Comparison of ENCODE assay signal across 16 cellular contexts in genomic region chr15:89815769-89816168, GRCh38. TPM values are rescaled to one million over a fixed set of nuclear protein-coding genes. Genes with fewer than 3 reads are reported as not detected.
A peak's percentile ranks its signal among the peaks of the same experiment; 100 is the strongest.
DNase-seq lines count a peak whose midpoint lies in the region; ATAC-seq and TF ChIP-seq lines count a peak whose summit lies in the region.
"Had no signal": no experiment of that assay in that cellular context is flagged by ENCODE, and none has a peak within 500 bp of the region (broad histone marks: within the 10 kb centered on the region; RNA-seq: fewer than 3 reads in every experiment).

No MANE protein-coding gene starts in this region.

- peaks cover 36% of the 10 kb centered on the region for H3K27me3 Mint-ChIP-seq in T-helper 2 cell treated with Interferon-gamma antibody and Interleukin-4, amounts not matched to agents 5 μg/mL and 100 μg/mL, for 36 hours (ENCODE audit: low read depth)
- peaks cover 33% of the 10 kb centered on the region in 2 donors for H3K27me3 Mint-ChIP-seq in CD4-positive, alpha-beta memory T cell
- peaks cover 45% of the 10 kb centered on the region for H3K27me3 Mint-ChIP-seq in activated T-helper 1 cell treated with anti-CD3 and anti-CD28 coated beads, Interleukin-12 subunit alpha, Interleukin-12 subunit beta, Interleukin-2, Interleukin-4 antibody, amounts not matched to agents 30 ng/mL and 10 ng/mL and 1 ng/mL, durations not matched to agents 14 hours and 24 hours and 36 hours (ENCODE audit: insufficient read depth)
- H3K27me3 Mint-ChIP-seq in natural killer cell (ENCODE audit: low read depth in 2 of 2): peaks cover 32 to 35% of the 10 kb centered on the region in 2 donors

- peaks cover 10% of the 10 kb centered on the region for H3K4me1 Mint-ChIP-seq in T-helper 2 cell treated with Interferon-gamma antibody and Interleukin-4, amounts not matched to agents 5 μg/mL and 100 μg/mL, for 36 hours (ENCODE audit: low read depth)
- H3K4me1 Mint-ChIP-seq in CD4-positive, alpha-beta memory T cell: peaks cover 3 to 20% (median 9%) of the 10 kb centered on the region in 4 donors
- peaks cover 13% of the 10 kb centered on the region for H3K4me1 Mint-ChIP-seq in activated T-helper 1 cell treated with anti-CD3 and anti-CD28 coated beads, Interleukin-12 subunit alpha, Interleukin-12 subunit beta, Interleukin-2, Interleukin-4 antibody, amounts not matched to agents 30 ng/mL and 10 ng/mL and 1 ng/mL, durations not matched to agents 14 hours and 24 hours and 36 hours (ENCODE audit: low read depth)
- H3K4me1 Mint-ChIP-seq in natural killer cell: peaks cover 6 to 11% of the 10 kb centered on the region in 2 donors

- H3K36me3 Mint-ChIP-seq in T-helper 2 cell treated with Interferon-gamma antibody and Interleukin-4, amounts not matched to agents 5 μg/mL and 100 μg/mL, for 36 hours (ENCODE audit: low read depth): peaks cover 5% of the 10 kb centered on the region
- H3K36me3 Mint-ChIP-seq in CD4-positive, alpha-beta memory T cell: peaks cover 0 to 5% of the 10 kb centered on the region in 2 donors
- no peaks in the 10 kb centered on the region for H3K36me3 Mint-ChIP-seq in activated T-helper 1 cell treated with anti-CD3 and anti-CD28 coated beads, Interleukin-12 subunit alpha, Interleukin-12 subunit beta, Interleukin-2, Interleukin-4 antibody, amounts not matched to agents 30 ng/mL and 10 ng/mL and 1 ng/mL, durations not matched to agents 14 hours and 24 hours and 36 hours (ENCODE audit: low read depth)
- peaks cover 11% of the 10 kb centered on the region for H3K36me3 Mint-ChIP-seq in natural killer cell

- intact Hi-C loops in CD4-positive, alpha-beta memory T cell (cut with micrococcal nuclease): no loop called here
- intact Hi-C loops in activated T-helper 1 cell treated with anti-CD3 and anti-CD28 coated beads, Interleukin-12 subunit alpha, Interleukin-12 subunit beta, Interleukin-2, Interleukin-4 antibody, amounts not matched to agents 30 ng/mL and 10 ng/mL and 1 ng/mL, durations not matched to agents 14 hours and 24 hours and 36 hours (cut with micrococcal nuclease): loop anchor here (5.0 kb wide), 1 partner anchor 62 kb away; no protein-coding TSS in a partner anchor
- intact Hi-C loops in natural killer cell (cut with micrococcal nuclease): no loop called here
- intact Hi-C loops in colonic mucosa (cut with DNase I): no loop called here

- DNase-seq in T-helper 2 cell treated with Interferon-gamma antibody and Interleukin-4, amounts not matched to agents 5 μg/mL and 100 μg/mL, for 36 hours (ENCODE audit: low spot score): no peak
- no peak for DNase-seq in T-helper 2 cell
- DNase-seq in CD4-positive, alpha-beta memory T cell: no peak
- DNase-seq in activated T-helper 1 cell treated with anti-CD3 and anti-CD28 coated beads, Interleukin-12 subunit alpha, Interleukin-12 subunit beta, Interleukin-2, Interleukin-4 antibody, amounts not matched to agents 30 ng/mL and 10 ng/mL and 1 ng/mL, durations not matched to agents 14 hours and 24 hours and 36 hours (ENCODE audit: low spot score): no peak
- no peak for DNase-seq in natural killer cell
- no peak for DNase-seq in NAMALWA (ENCODE audit: low spot score)
- DNase-seq in NCI-H748 (lab: John Stamatoyannopoulos, UW; ENCODE audit: unreplicated experiment): no peak
- DNase-seq in colonic mucosa: no peak
- DNase-seq: 8988T, foreskin melanocyte, NCI-H446 treated with DMSO at 0.1 percent for 48 hours, SIG-M5 had no signal

- H3K9ac ChIP-seq in colonic mucosa (ENCODE audit: low read depth in 2 of 2, low read length in 2 of 2): no peak overlapping the region

- peaks cover 7% of the 10 kb centered on the region for H3K4me1 ChIP-seq in CD4-positive, alpha-beta memory T cell (ENCODE audit: insufficient read depth, low read length)
- no peaks in the 10 kb centered on the region for H3K4me1 ChIP-seq in colonic mucosa

- TF ChIP-seq CTCF in natural killer cell (IDR thresholded peaks at IDR 0.05): no peak
- no peak for TF ChIP-seq CTCF in colonic mucosa (IDR thresholded peaks at IDR 0.05)

- peaks cover 9% of the 10 kb centered on the region for H3K9me3 Mint-ChIP-seq in T-helper 2 cell treated with Interferon-gamma antibody and Interleukin-4, amounts not matched to agents 5 μg/mL and 100 μg/mL, for 36 hours
- H3K9me3 Mint-ChIP-seq in CD4-positive, alpha-beta memory T cell: peaks cover 0 to 9% (median 3%) of the 10 kb centered on the region in 8 donors
- peaks cover 6% of the 10 kb centered on the region for H3K9me3 Mint-ChIP-seq in activated T-helper 1 cell treated with anti-CD3 and anti-CD28 coated beads, Interleukin-12 subunit alpha, Interleukin-12 subunit beta, Interleukin-2, Interleukin-4 antibody, amounts not matched to agents 30 ng/mL and 10 ng/mL and 1 ng/mL, durations not matched to agents 14 hours and 24 hours and 36 hours
- no peaks in the 10 kb centered on the region for H3K9me3 Mint-ChIP-seq in natural killer cell

- POLR2A ChIA-PET in CD4-positive, alpha-beta memory T cell (lab: Charles Lee; ENCODE audit: partially characterized antibody): no interaction called here

- H3K4me3 Mint-ChIP-seq in T-helper 2 cell treated with Interferon-gamma antibody and Interleukin-4, amounts not matched to agents 5 μg/mL and 100 μg/mL, for 36 hours: peak overlapping the region; percentile 84
- peak overlapping the region; percentile 74 to 86 (median 82) for H3K4me3 Mint-ChIP-seq in CD4-positive, alpha-beta memory T cell
- H3K4me3 Mint-ChIP-seq in activated T-helper 1 cell treated with anti-CD3 and anti-CD28 coated beads, Interleukin-12 subunit alpha, Interleukin-12 subunit beta, Interleukin-2, Interleukin-4 antibody, amounts not matched to agents 30 ng/mL and 10 ng/mL and 1 ng/mL, durations not matched to agents 14 hours and 24 hours and 36 hours: peak overlapping the region; percentile 77
- H3K4me3 Mint-ChIP-seq in natural killer cell: peak overlapping the region; percentile 90

- H3K27me3 ChIP-seq in CD4-positive, alpha-beta memory T cell (ENCODE audit: insufficient read depth, low read length): peaks cover 21% of the 10 kb centered on the region
- H3K27me3 ChIP-seq in colonic mucosa: peaks cover 23% of the 10 kb centered on the region

- H3K36me3 ChIP-seq in CD4-positive, alpha-beta memory T cell (ENCODE audit: insufficient read depth, low read length): no peaks in the 10 kb centered on the region
- no peaks in the 10 kb centered on the region for H3K36me3 ChIP-seq in colonic mucosa
- H3K36me3 ChIP-seq: cardiac muscle cell, transverse colon had no signal

- peaks cover 0 to 4% of the 10 kb centered on the region in 2 donors for H3K9me3 ChIP-seq in CD4-positive, alpha-beta memory T cell (ENCODE audit: control insufficient read depth in 1 of 2, low read length in 2 of 2)
- no peaks in the 10 kb centered on the region for H3K9me3 ChIP-seq in colonic mucosa

- H3K27ac Mint-ChIP-seq in T-helper 2 cell treated with Interferon-gamma antibody and Interleukin-4, amounts not matched to agents 5 μg/mL and 100 μg/mL, for 36 hours: no peak overlapping the region
- H3K27ac Mint-ChIP-seq in CD4-positive, alpha-beta memory T cell: no peak overlapping the region
- H3K27ac Mint-ChIP-seq in activated T-helper 1 cell treated with anti-CD3 and anti-CD28 coated beads, Interleukin-12 subunit alpha, Interleukin-12 subunit beta, Interleukin-2, Interleukin-4 antibody, amounts not matched to agents 30 ng/mL and 10 ng/mL and 1 ng/mL, durations not matched to agents 14 hours and 24 hours and 36 hours: no peak overlapping the region
- H3K27ac Mint-ChIP-seq in natural killer cell: no peak overlapping the region

- CTCF ChIA-PET in CD4-positive, alpha-beta memory T cell (lab: Charles Lee; ENCODE audit: partially characterized antibody): no interaction called here

- no peak for ATAC-seq in natural killer cell

- H3K4me3 ChIP-seq in CD4-positive, alpha-beta memory T cell (ENCODE audit: low read length in 2 of 2): no peak overlapping the region
- no peak overlapping the region for H3K4me3 ChIP-seq in colonic mucosa
- H3K4me3 ChIP-seq: cardiac muscle cell had no signal

- H3K27ac ChIP-seq in CD4-positive, alpha-beta memory T cell (ENCODE audit: low read depth, low read length): no peak overlapping the region
- H3K27ac ChIP-seq in colonic mucosa: no peak overlapping the region
- H3K27ac ChIP-seq: cardiac muscle cell, transverse colon had no signal

RNA-seq across cellular contexts. Expression of gene ANPEP, which starts 1.1 kb away (rescaled TPM):
- 1 to 10 TPM; 1.9 to 2.2 TPM for total RNA-seq in CD4-positive, alpha-beta memory T cell
- not detected for polyA plus RNA-seq in CD4-positive, alpha-beta memory T cell
- 0.44 and 0.67 TPM in 2 replicates for total RNA-seq in activated T-helper 1 cell treated with anti-CD3 and anti-CD28 coated beads, Interleukin-12 subunit alpha, Interleukin-12 subunit beta, Interleukin-2, Interleukin-4 antibody, amounts not matched to agents 30 ng/mL and 10 ng/mL and 1 ng/mL, durations not matched to agents 14 hours and 24 hours and 36 hours
- 10 to 100 TPM in 2 of 3 donors, 1 to 10 TPM in 1; 1.6 to 33.9 (median 10.9) TPM for total RNA-seq in natural killer cell
- total RNA-seq in colonic mucosa: 100 to 1,000 TPM; 216 to 567 TPM
- polyA plus RNA-seq: neural cell had no signal

RNA-seq across cellular contexts. Expression of gene MESP2, which starts 39.6 kb away (rescaled TPM):
- total RNA-seq in CD4-positive, alpha-beta memory T cell: not detected
- not detected for polyA plus RNA-seq in CD4-positive, alpha-beta memory T cell
- total RNA-seq in activated T-helper 1 cell treated with anti-CD3 and anti-CD28 coated beads, Interleukin-12 subunit alpha, Interleukin-12 subunit beta, Interleukin-2, Interleukin-4 antibody, amounts not matched to agents 30 ng/mL and 10 ng/mL and 1 ng/mL, durations not matched to agents 14 hours and 24 hours and 36 hours: 0.10 TPM in 1 of 2 replicates, not detected in the other
- total RNA-seq in natural killer cell: not detected
- 1 to 10 TPM in 1 of 2 donors, under 1 TPM in 1; 0.45 to 5.4 TPM for total RNA-seq in colonic mucosa
- total RNA-seq: liver had no signal
- polyA plus RNA-seq: neural cell had no signal

Comparison
In these comparisons a context has a peak if more than half of its experiments do, and no peak if none do; other contexts are left out.
1. RNA of gene ANPEP, which starts 1.1 kb away (total RNA-seq): 216 to 567 TPM in colonic mucosa; 1.6 to 33.9 TPM in natural killer cell, 1.9 to 2.2 TPM in CD4-positive, alpha-beta memory T cell and 0.44 to 0.67 TPM in activated T-helper 1 cell treated with anti-CD3 and anti-CD28 coated beads, Interleukin-12 subunit alpha, Interleukin-12 subunit beta, Interleukin-2, Interleukin-4 antibody, amounts not matched to agents 30 ng/mL and 10 ng/mL and 1 ng/mL, durations not matched to agents 14 hours and 24 hours and 36 hours; every median in the first group is over 4 times any median in the second.
2. Peak in every context shown above with its lines, with median percentiles within 50 percentile points of each other: H3K4me3 Mint-ChIP-seq.